Comparison of ENCODE assay signal across 17 cellular contexts in the genomic region with DNA sequence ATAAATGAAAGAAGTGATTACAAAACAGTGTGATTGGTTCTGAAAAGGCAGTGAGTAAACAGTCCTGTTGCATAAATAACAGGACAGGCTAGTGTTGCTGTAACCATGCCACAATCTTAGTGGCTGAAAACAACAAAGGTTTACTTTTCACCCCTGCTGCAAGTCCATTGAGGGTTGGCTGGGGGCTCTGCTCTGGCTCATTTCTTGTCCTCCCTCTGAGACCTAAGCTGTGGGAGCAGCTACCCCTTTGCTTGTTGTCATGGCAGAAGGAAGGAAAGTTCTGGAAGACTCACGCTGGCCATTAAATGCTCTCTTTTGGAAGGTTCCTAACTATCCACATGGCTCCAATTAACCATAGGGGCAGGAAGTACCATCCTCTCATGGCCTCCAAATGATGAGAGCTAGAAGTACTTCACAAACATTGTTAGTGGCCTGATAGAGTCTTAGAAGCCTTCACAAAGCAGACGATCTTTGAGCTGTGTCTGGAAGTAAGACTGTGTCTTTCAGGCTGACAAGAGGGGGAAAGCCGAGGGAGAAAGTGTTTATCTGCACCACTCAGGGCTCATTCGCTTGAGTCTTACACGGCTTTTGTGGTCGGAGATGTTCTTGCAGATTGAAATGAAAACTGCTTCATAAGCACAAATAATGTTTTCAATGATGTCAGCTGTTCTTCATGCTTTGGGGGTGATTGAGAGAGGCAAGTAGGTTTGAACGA. TPM values are rescaled to one million over a fixed set of nuclear protein-coding genes. Genes with fewer than 3 reads are reported as not detected.
A peak's percentile ranks its signal among the peaks of the same experiment; 100 is the strongest.
DNase-seq lines count a peak whose midpoint lies in the region; ATAC-seq, FAIRE-seq and TF ChIP-seq lines count a peak whose summit lies in the region.
"Had no signal": no experiment of that assay in that cellular context is flagged by ENCODE, and none has a peak within 500 bp of the region (broad histone marks: within the 10 kb centered on the region; RNA-seq: fewer than 3 reads in every experiment).

No MANE protein-coding gene starts in this region.

- TF ChIP-seq POLR2A in HepG2 (IDR thresholded peaks at IDR 0.05; ENCODE audit: insufficient read depth in 1 of 2, low read depth in 2 of 2, low read length in 2 of 2): no peak
- TF ChIP-seq POLR2A in transverse colon (IDR thresholded peaks at IDR 0.05): no peak

- H3K4me1 Mint-ChIP-seq in T-helper 2 cell treated with Interferon-gamma antibody and Interleukin-4, amounts not matched to agents 5 μg/mL and 100 μg/mL, for 36 hours (ENCODE audit: low read depth): peaks cover 66% of the 10 kb centered on the region

- CTCF ChIA-PET in HepG2 (lab: Yijun Ruan, JAX; ENCODE audit: low intra/inter-chr PET ratio, low total read pairs): no interaction called here

- POLR2A ChIA-PET in HepG2 (lab: Yijun Ruan, JAX): no interaction called here

- TF ChIP-seq RAD21 in HepG2 (CRISPR knock-in tag; IDR thresholded peaks at IDR 0.05): no peak

- 18% methylated on average over 7 of the region's 7 CpGs for WGBS in HepG2 (ENCODE audit: low lambda C conversion rate)
- 71 to 76% methylated on average over 6 to 7 of the region's 7 CpGs for WGBS in transverse colon (ENCODE audit: low coverage in 1 of 2), 2 donors

- no peaks in the 10 kb centered on the region for H3K9me3 Mint-ChIP-seq in T-helper 2 cell treated with Interferon-gamma antibody and Interleukin-4, amounts not matched to agents 5 μg/mL and 100 μg/mL, for 36 hours

- H4K20me1 ChIP-seq in HepG2 (ENCODE audit: insufficient read depth, low read length): no peaks in the 10 kb centered on the region

- peak overlapping the region; percentile 27 for H3K4me3 Mint-ChIP-seq in T-helper 2 cell treated with Interferon-gamma antibody and Interleukin-4, amounts not matched to agents 5 μg/mL and 100 μg/mL, for 36 hours

- no peak overlapping the region for H3K9ac ChIP-seq in HepG2 (ENCODE audit: insufficient read depth, low read depth, low read length)
- H3K9ac ChIP-seq: GM23248 had no signal

- H3K27me3 ChIP-seq in HepG2 (ENCODE audit: control insufficient read depth in 1 of 2, insufficient read depth in 2 of 2, low read length in 2 of 2): peaks cover 0 to 15% of the 10 kb centered on the region in 2 experiments; a peak in 3 of 5 replicates
- H3K27me3 ChIP-seq in transverse colon: no peaks in the 10 kb centered on the region
- H3K27me3 ChIP-seq: body of pancreas had no signal

- H3K27ac Mint-ChIP-seq in T-helper 2 cell treated with Interferon-gamma antibody and Interleukin-4, amounts not matched to agents 5 μg/mL and 100 μg/mL, for 36 hours: peak overlapping the region; percentile 8

- H3K27ac ChIP-seq in HepG2 (ENCODE audit: extremely low read length, insufficient read depth, low read length): no peak overlapping the region
- H3K27ac ChIP-seq in transverse colon: peak overlapping the region in 3 of 4 donors; percentile 8 to 30 (median 21)
- H3K27ac ChIP-seq: body of pancreas, GM23248 had no signal

- H3K9me3 ChIP-seq in HepG2 (ENCODE audit: low read length) (no peaks in the 10 kb centered on the region), transverse colon (no peaks in the 10 kb centered on the region)
- H3K9me3 ChIP-seq: body of pancreas had no signal

- peak; percentile 25 for DNase-seq in stimulated activated CD4-positive, alpha-beta T cell treated with anti-CD3 and anti-CD28 coated beads, Interleukin-4, amount 100 ng/mL, for 24 hours
- no peak for DNase-seq in stimulated activated CD4-positive, alpha-beta T cell treated with anti-CD3 and anti-CD28 coated beads, Interleukin-4, amount 100 ng/mL, for 4 hours
- no peak for DNase-seq in T-helper 2 cell treated with Interferon-gamma antibody and Interleukin-4, amounts not matched to agents 5 μg/mL and 100 μg/mL, for 36 hours (ENCODE audit: low spot score)
- DNase-seq in HepG2 (ENCODE audit: low spot score) (no peak), transverse colon (no peak), Kasumi-1 (lab: John Stamatoyannopoulos, UW) (no peak), glomerular visceral epithelial cell (ENCODE audit: extremely low spot score) (no peak)
- DNase-seq: body of pancreas; effector CD8-positive, alpha-beta T cell; foreskin melanocyte; GM23248; Karpas-422; NCI-H1694 treated with DMSO at 0.1 percent for 48 hours; posterior cingulate gyrus; Right ventricle myocardium superior had no signal

- FAIRE-seq in HepG2 (lab: Jason Lieb, UNC): no peak
- FAIRE-seq: G401.6 had no signal

- no peak for ATAC-seq in HepG2
- no peak for ATAC-seq in GM19452 (IDR thresholded peaks at IDR 0.05; ENCODE audit: unreplicated experiment)
- ATAC-seq: body of pancreas had no signal

- intact Hi-C loops in HepG2 (cut with micrococcal nuclease; ENCODE audit: unreplicated experiment): no loop called here
- intact Hi-C loops in transverse colon (cut with DNase I; ENCODE audit: low total_unique reads): loop anchor here (10.0 kb wide), 1 partner anchor 1627 kb away; no protein-coding TSS in a partner anchor

- H3K4me1 ChIP-seq in HepG2 (ENCODE audit: insufficient read depth, low read length) (no peaks in the 10 kb centered on the region), transverse colon (peaks cover 0 to 9% (median 4%) of the 10 kb centered on the region in 4 donors)
- H3K4me1 ChIP-seq: body of pancreas had no signal

- BruUV-seq in HepG2 (replicated peaks; lab: Mats Ljungman, UMichigan): no TSS peak

- H2AFZ ChIP-seq in HepG2 (ENCODE audit: low read length): no peak overlapping the region
- H2AFZ ChIP-seq: GM23248 had no signal

- H3K4me2 ChIP-seq in HepG2 (ENCODE audit: low read depth, low read length): no peak overlapping the region

- TF ChIP-seq EP300 in HepG2 (IDR thresholded peaks at IDR 0.05; ENCODE audit: low read depth in 2 of 2, low read length in 2 of 2) (no peak), HepG2 (CRISPR knock-in tag; IDR thresholded peaks at IDR 0.05; ENCODE audit: borderline replicate concordance) (no peak), transverse colon (IDR thresholded peaks at IDR 0.05; ENCODE audit: low read depth) (no peak)

- H3K79me2 ChIP-seq in HepG2 (ENCODE audit: insufficient read depth, low read length): no peaks in the 10 kb centered on the region

- no peak overlapping the region for H3K4me3 ChIP-seq in HepG2 (replicated peaks in 1 of 3; ENCODE audit: insufficient read depth in 1 of 3, low read depth in 2 of 3, low read length in 3 of 3)
- no peak overlapping the region for H3K4me3 ChIP-seq in transverse colon
- H3K4me3 ChIP-seq: body of pancreas, GM23248 had no signal

- H3K36me3 ChIP-seq in HepG2 (replicated peaks in 1 of 2; ENCODE audit: control insufficient read depth in 1 of 2, insufficient read depth in 2 of 2, low read length in 2 of 2) (no peaks in the 10 kb centered on the region), transverse colon (no peaks in the 10 kb centered on the region)

- TF ChIP-seq CTCF in HepG2 (CRISPR knock-in tag; IDR thresholded peaks at IDR 0.05) (no peak), transverse colon (IDR thresholded peaks at IDR 0.05) (no peak)

- H3K36me3 Mint-ChIP-seq in T-helper 2 cell treated with Interferon-gamma antibody and Interleukin-4, amounts not matched to agents 5 μg/mL and 100 μg/mL, for 36 hours (ENCODE audit: low read depth): peaks cover 74% of the 10 kb centered on the region

- in situ Hi-C loops in HepG2 (cut with HindIII; ENCODE audit: extremely low pct_ligation_motif_present, low pct_unique_long_range_greater_than_20kb) (no loop called here), transverse colon (cut with MboI; ENCODE audit: low pct_ligation_motif_present in 1 of 4, low pct_unique_long_range_greater_than_20kb in 1 of 4, low sequenced_read_pairs in 3 of 4) (no loop called here)

- no peaks in the 10 kb centered on the region for H3K27me3 Mint-ChIP-seq in T-helper 2 cell treated with Interferon-gamma antibody and Interleukin-4, amounts not matched to agents 5 μg/mL and 100 μg/mL, for 36 hours (ENCODE audit: low read depth)

TF ChIP-seq in HepG2, 621 proteins besides CTCF, POLR2A, EP300 and RAD21:
- TF ChIP-seq MAFF (IDR thresholded peaks at IDR 0.05; ENCODE audit: low read depth, low read length) (peak; percentile 74), MAFK (conservative IDR thresholded peaks at IDR 0.05 in 1 of 2, IDR thresholded peaks at IDR 0.05 in 1 of 2; ENCODE audit: low read length in 2 of 2) (peak; percentile 59 to 80), ZNF101 (CRISPR knock-in tag; IDR thresholded peaks at IDR 0.05; ENCODE audit: borderline replicate concordance, low read depth) (no peak)

RNA-seq across cellular contexts. Expression of a gene that starts 11.9 kb away (rescaled TPM):
- total RNA-seq in HepG2 (2016; rRNA removed; fragmentation: Illumina TruSeq; extraction: Trizol) (not detected in 2 replicates), transverse colon (10 to 100 TPM in 2 of 4 donors, 1 to 10 TPM in 2; 6.0 to 29.2 (median 15.9) TPM)
- total RNA-seq in HepG2 (2016; cell fraction: cytosol; rRNA removed; fragmentation: Illumina TruSeq; extraction: Trizol; ENCODE audit: low read depth): not detected in 2 replicates
- total RNA-seq in HepG2 (2016; cell fraction: insoluble cytoplasmic fraction; rRNA removed; fragmentation: Illumina TruSeq; extraction: Trizol): not detected in 2 replicates
- not detected in 2 replicates for total RNA-seq in HepG2 (2016; cell fraction: membrane; rRNA removed; fragmentation: Illumina TruSeq; extraction: Trizol)
- total RNA-seq in HepG2 (2016; cell fraction: nucleus; rRNA removed; fragmentation: Illumina TruSeq; extraction: Trizol): not detected in 2 replicates
- not detected in 2 replicates for polyA plus RNA-seq in HepG2 (2011; rRNA removed)
- polyA plus RNA-seq in HepG2 (2011; cell fraction: cytosol; rRNA removed): not detected in 2 replicates
- polyA plus RNA-seq in HepG2 (2011; cell fraction: nucleus; rRNA removed): not detected in 2 replicates
- polyA plus RNA-seq in HepG2 (2012): not detected in 2 replicates
- not detected in 2 replicates for polyA plus RNA-seq in HepG2 (2016; cell fraction: cytosol; fragmentation: Illumina TruSeq; extraction: Trizol; ENCODE audit: low read depth)
- not detected in 2 replicates for polyA plus RNA-seq in HepG2 (2016; cell fraction: insoluble cytoplasmic fraction; fragmentation: Illumina TruSeq; extraction: Trizol; ENCODE audit: low read depth)
- polyA plus RNA-seq in HepG2 (2016; cell fraction: membrane; fragmentation: Illumina TruSeq; extraction: Trizol; ENCODE audit: low read depth): not detected in 2 replicates
- not detected in 2 replicates for polyA plus RNA-seq in HepG2 (2016; cell fraction: nucleus; fragmentation: Illumina TruSeq; extraction: Trizol; ENCODE audit: insufficient read depth, low read depth)
- 0.26 and 0.32 TPM in 2 replicates for polyA minus RNA-seq in HepG2 (2011; rRNA and poly(A)+ RNA removed; ENCODE audit: low replicate concordance)
- polyA minus RNA-seq in HepG2 (2011; cell fraction: cytosol; rRNA and poly(A)+ RNA removed): not detected in 2 replicates
- not detected in 2 replicates for polyA minus RNA-seq in HepG2 (2011; cell fraction: nucleus; rRNA and poly(A)+ RNA removed)

Comparison
In these comparisons a context has a peak if more than half of its experiments do, and no peak if none do; other contexts are left out.
1. RNA of a gene that starts 11.9 kb away (total RNA-seq): 6.0 to 29.2 TPM in transverse colon; not detected in HepG2; every median in the first group is over 4 times any median in the second.